In genomic region chr5:127133071-127133470, GRCh38 we compare ENCODE assay signal across 21 cellular contexts. TPM values are rescaled to one million over a fixed set of nuclear protein-coding genes. Genes with fewer than 3 reads are reported as not detected.
A peak's percentile ranks its signal among the peaks of the same experiment; 100 is the strongest.
DNase-seq lines count a peak whose midpoint lies in the region; ATAC-seq and TF ChIP-seq lines count a peak whose summit lies in the region.
"Had no signal": no experiment of that assay in that cellular context is flagged by ENCODE, and none has a peak within 500 bp of the region (broad histone marks: within the 10 kb centered on the region; RNA-seq: fewer than 3 reads in every experiment).

No MANE protein-coding gene starts in this region.

- POLR2A ChIA-PET in A673 (lab: Charles Lee; ENCODE audit: low non-redundant PET) = no interaction called here

- peaks cover 11% of the 10 kb centered on the region for H3K4me1 ChIP-seq in A673 (ENCODE audit: insufficient read depth, low read length, poor library complexity, severe bottlenecking)
- H3K4me1 ChIP-seq: A549, BE2C, Caco-2 had no signal

- CTCF ChIA-PET in A673 (lab: Charles Lee) = no interaction called here

- TF ChIP-seq CTCF in A673 (conservative IDR thresholded peaks at IDR 0.05; ENCODE audit: low read depth, low read length) (no peak), fibroblast of pulmonary artery (IDR thresholded peaks at IDR 0.05; ENCODE audit: low read length, missing control alignments) (no peak)

- intact Hi-C loops in A673 (cut with micrococcal nuclease; ENCODE audit: unreplicated experiment) = no loop called here

- ATAC-seq in stimulated activated naive CD8-positive, alpha-beta T cell treated with anti-CD3 and anti-CD28 coated beads, Interleukin-15, amount 100 ng/mL, for 72 hours = no peak
- ATAC-seq: A549 had no signal

- H3K27ac Mint-ChIP-seq in stimulated activated naive CD8-positive, alpha-beta T cell treated with anti-CD3 and anti-CD28 coated beads, Interleukin-15, amount 100 ng/mL, for 72 hours = no peak overlapping the region
- H3K27ac Mint-ChIP-seq: CD14-positive monocyte; CD4-positive, alpha-beta memory T cell; CD4-positive, CD25-positive, alpha-beta regulatory T cell; CD8-positive, alpha-beta memory T cell had no signal

- H3K36me3 ChIP-seq in A673 (ENCODE audit: insufficient read depth, low read length, poor library complexity, severe bottlenecking) = no peaks in the 10 kb centered on the region
- H3K36me3 ChIP-seq: BE2C, BLaER1 had no signal

- DNase-seq in A673 (ENCODE audit: low spot score) (peak; percentile 58), dermis microvascular lymphatic vessel endothelial cell (ENCODE audit: low read depth in 2 of 2) (peak; percentile 66 to 86), fibroblast of pulmonary artery (ENCODE audit: low read depth) (peak; percentile 5), pulmonary artery endothelial cell (ENCODE audit: low read depth, low spot score) (peak; percentile 50), COR-L47 (lab: John Stamatoyannopoulos, UW) (no peak), NCI-H2029 treated with DMSO at 0.1 percent for 48 hours (lab: John Stamatoyannopoulos, UW) (no peak)
- DNase-seq in stimulated activated naive CD8-positive, alpha-beta T cell treated with anti-CD3 and anti-CD28 coated beads, Interleukin-15, amount 100 ng/mL, for 72 hours = no peak
- DNase-seq: ACHN; BE2C; C1 segment of cervical spinal cord; Caco-2; Calu3; CD4-positive, alpha-beta memory T cell; CD4-positive, CD25-positive, alpha-beta regulatory T cell; CD8-positive, alpha-beta memory T cell; DMS79 treated with DMSO at 0.1 percent for 48 hours; GF-D8 had no signal

- no TSS peak for BruUV-seq in A673 (replicated peaks; lab: Mats Ljungman, UMichigan)

- H3K4me3 ChIP-seq in A673 (ENCODE audit: low read depth, low read length, poor library complexity, severe bottlenecking) (no peak overlapping the region), fibroblast of pulmonary artery (replicated peaks; ENCODE audit: low read depth, low read length) (no peak overlapping the region)
- H3K4me3 ChIP-seq: A549, BLaER1 had no signal

- H3K4me1 Mint-ChIP-seq in stimulated activated naive CD8-positive, alpha-beta T cell treated with anti-CD3 and anti-CD28 coated beads, Interleukin-15, amount 100 ng/mL, for 72 hours = no peaks in the 10 kb centered on the region
- H3K4me1 Mint-ChIP-seq: CD4-positive, alpha-beta memory T cell; CD4-positive, CD25-positive, alpha-beta regulatory T cell; CD8-positive, alpha-beta memory T cell had no signal

- H3K27me3 ChIP-seq in A673 (replicated peaks; ENCODE audit: insufficient read depth, low read depth, low read length, poor library complexity) = no peaks in the 10 kb centered on the region
- H3K27me3 ChIP-seq: BLaER1 had no signal

- no peak overlapping the region for H3K4me3 Mint-ChIP-seq in stimulated activated naive CD8-positive, alpha-beta T cell treated with anti-CD3 and anti-CD28 coated beads, Interleukin-15, amount 100 ng/mL, for 72 hours
- H3K4me3 Mint-ChIP-seq: CD14-positive monocyte; CD4-positive, alpha-beta memory T cell; CD4-positive, CD25-positive, alpha-beta regulatory T cell; CD8-positive, alpha-beta memory T cell had no signal

- H3K27ac ChIP-seq in A673 (ENCODE audit: low read depth, low read length, poor library complexity, severe bottlenecking) = no peak overlapping the region
- H3K27ac ChIP-seq: 22Rv1, A549, BLaER1 had no signal

- no peaks in the 10 kb centered on the region for H3K9me3 ChIP-seq in A673 (ENCODE audit: low read depth, low read length, poor library complexity, severe bottlenecking)
- H3K9me3 ChIP-seq: A549, BE2C, BLaER1, Caco-2 had no signal

- no peaks in the 10 kb centered on the region for H3K9me3 Mint-ChIP-seq in stimulated activated naive CD8-positive, alpha-beta T cell treated with anti-CD3 and anti-CD28 coated beads, Interleukin-15, amount 100 ng/mL, for 72 hours
- H3K9me3 Mint-ChIP-seq: CD4-positive, CD25-positive, alpha-beta regulatory T cell; CD8-positive, alpha-beta memory T cell had no signal

- H3K27me3 Mint-ChIP-seq in stimulated activated naive CD8-positive, alpha-beta T cell treated with anti-CD3 and anti-CD28 coated beads, Interleukin-15, amount 100 ng/mL, for 72 hours = peaks cover 4% of the 10 kb centered on the region

RNA-seq across cellular contexts. Expression of gene C5orf63, which starts 59.8 kb away (rescaled TPM):
- total RNA-seq in A673 (2021) (2.2 and 5.4 TPM in 2 replicates), dermis microvascular lymphatic vessel endothelial cell (0.89 and 1.2 TPM in 2 replicates), pulmonary artery endothelial cell (1.3 and 1.7 TPM in 2 replicates)

Comparison
In these comparisons a context has a peak if more than half of its experiments do, and no peak if none do; other contexts are left out.
1. DNase-seq: peak in A673 (single experiment), dermis microvascular lymphatic vessel endothelial cell (2 of 2), fibroblast of pulmonary artery (single experiment) and pulmonary artery endothelial cell (single experiment); none in COR-L47 (single experiment), stimulated activated naive CD8-positive, alpha-beta T cell treated with anti-CD3 and anti-CD28 coated beads, Interleukin-15, amount 100 ng/mL, for 72 hours (0 of 2) and NCI-H2029 treated with DMSO at 0.1 percent for 48 hours (single experiment).